ENCODE assay signal across 34 cellular contexts in the genomic region with DNA sequence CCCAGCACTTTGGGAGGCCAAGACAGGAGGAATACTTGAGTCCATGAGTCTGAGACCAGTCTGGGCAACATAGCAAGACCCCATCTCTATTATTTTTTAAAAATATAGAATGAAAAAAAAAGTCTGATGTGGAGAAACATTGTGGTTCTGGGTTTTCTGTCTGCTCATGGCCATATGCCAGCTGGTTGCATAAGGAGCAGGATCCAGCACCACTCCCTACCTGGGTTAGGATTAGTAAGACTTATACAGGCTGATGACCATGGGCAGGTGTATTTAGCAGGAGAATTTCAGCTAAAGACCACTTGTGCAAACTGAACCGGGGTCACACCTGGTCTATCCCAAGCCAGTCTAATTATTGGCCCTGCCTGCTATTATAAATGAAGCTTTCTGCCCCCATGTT. TPM values are rescaled to one million over a fixed set of nuclear protein-coding genes. Genes with fewer than 3 reads are reported as not detected.
"Had no signal": no experiment of that assay in that cellular context is flagged by ENCODE, and none has a peak within 500 bp of the region (broad histone marks: within the 10 kb centered on the region; RNA-seq: fewer than 3 reads in every experiment).

No MANE protein-coding gene starts in this region.

- H3K4me3 ChIP-seq: esophagus squamous epithelium, gastroesophageal sphincter had no signal

- ATAC-seq: activated naive CD4-positive, alpha-beta T cell treated with anti-CD3 and anti-CD28 coated beads, Interleukin-2, amount 50 U/mL, for 72 hours; activated T-cell treated with anti-CD3 and anti-CD28 coated beads, Interleukin-2, amount 50 U/mL, for 72 hours; effector memory CD8-positive, alpha-beta T cell; gastroesophageal sphincter; WTC11 had no signal

- H3K36me3 ChIP-seq: brain microvascular endothelial cell, esophagus squamous epithelium, gastroesophageal sphincter had no signal

- H3K4me1 ChIP-seq: esophagus squamous epithelium, gastroesophageal sphincter had no signal

- H3K9me3 ChIP-seq: esophagus squamous epithelium, gastroesophageal sphincter had no signal

- DNase-seq: activated CD4-positive, alpha-beta memory T cell treated with anti-CD3 and anti-CD28 coated beads, Interleukin-2, amount 10 ng/mL, durations not matched to agents 7 days and 5 days; activated CD4-positive, alpha-beta T cell treated with anti-CD3 and anti-CD28 coated beads for 1 hour; activated CD4-positive, alpha-beta T cell treated with anti-CD3 and anti-CD28 coated beads for 4 hours; activated CD4-positive, alpha-beta T cell treated with anti-CD3 and anti-CD28 coated beads, Interleukin-2, amount 10 ng/mL, durations not matched to agents 7 days and 5 days; activated CD4-positive, alpha-beta T cell treated with anti-CD3 and anti-CD28 coated beads, Interleukin-2, amount 50 U/mL, for 4 hours; activated CD8-positive, alpha-beta memory T cell treated with anti-CD3 and anti-CD28 coated beads, Interleukin-2, amount 50 U/mL, for 48 hours; activated gamma-delta T cell; activated naive CD4-positive, alpha-beta T cell; activated naive CD4-positive, alpha-beta T cell treated with anti-CD3 and anti-CD28 coated beads, Interleukin-2, amount 10 ng/mL, durations not matched to agents 7 days and 5 days; activated naive CD8-positive, alpha-beta T cell treated with anti-CD3 and anti-CD28 coated beads, Interleukin-2, amount 10 ng/mL, durations not matched to agents 7 days and 5 days; activated T-cell treated with anti-CD3 and anti-CD28 coated beads for 4 hours; activated T-cell treated with anti-CD3 and anti-CD28 coated beads, Interleukin-2, amount 50 U/mL, for 24 hours; activated T-cell treated with anti-CD3 and anti-CD28 coated beads, Interleukin-2, amount 50 U/mL, for 72 hours; amniotic stem cell; anterior cingulate cortex; brain microvascular endothelial cell; caudate nucleus; cortex of kidney; effector CD4-positive, alpha-beta T cell; effector memory CD8-positive, alpha-beta T cell; esophagus squamous epithelium; foreskin melanocyte; T-helper 2 cell had no signal

- H3K27ac ChIP-seq: brain microvascular endothelial cell, epithelial cell of prostate, esophagus squamous epithelium, gastroesophageal sphincter, VCaP had no signal

- H3K27me3 ChIP-seq: brain microvascular endothelial cell, gastroesophageal sphincter had no signal

RNA-seq across cellular contexts. Expression of gene SHISAL2A, which starts 47.5 kb away (rescaled TPM):
- total RNA-seq: astrocyte, chondrocyte, dermis blood vessel endothelial cell, fibroblast of lung, fibroblast of villous mesenchyme, gastroesophageal sphincter, glomerular endothelial cell had no signal
